Comparison of ENCODE assay signal across 23 cellular contexts in the genomic region with DNA sequence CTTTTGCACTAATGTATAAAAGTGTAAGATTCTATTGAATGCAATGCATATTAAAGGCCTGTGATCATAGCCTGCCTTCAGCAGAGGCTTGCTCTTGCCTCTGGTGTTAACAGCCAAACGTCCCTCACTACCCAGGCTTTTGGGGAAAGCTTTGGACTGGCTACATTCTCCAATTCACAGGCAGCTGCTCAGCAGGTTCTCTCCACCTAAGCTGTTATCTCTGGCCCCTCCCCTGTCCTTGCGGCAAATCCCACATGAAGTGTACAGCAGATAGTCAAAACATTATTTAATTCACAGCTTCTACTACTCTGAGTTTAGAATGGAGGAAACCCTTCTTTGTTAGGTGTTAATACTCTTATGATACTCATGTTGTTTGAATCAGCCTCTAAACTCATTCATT. TPM values are rescaled to one million over a fixed set of nuclear protein-coding genes. Genes with fewer than 3 reads are reported as not detected.
A peak's percentile ranks its signal among the peaks of the same experiment; 100 is the strongest.
DNase-seq lines count a peak whose midpoint lies in the region; ATAC-seq and TF ChIP-seq lines count a peak whose summit lies in the region.
"Had no signal": no experiment of that assay in that cellular context is flagged by ENCODE, and none has a peak within 500 bp of the region (broad histone marks: within the 10 kb centered on the region; RNA-seq: fewer than 3 reads in every experiment).

No MANE protein-coding gene starts in this region.

- peaks cover 0 to 29% (median 0%) of the 10 kb centered on the region in 4 donors for H3K27me3 ChIP-seq in esophagus muscularis mucosa
- H3K27me3 ChIP-seq in neutrophil, result no peaks in the 10 kb centered on the region
- H3K27me3 ChIP-seq: BE2C had no signal

- H3K36me3 Mint-ChIP-seq in natural killer cell treated with Interleukin-12 subunit alpha and Interleukin-12 subunit beta and Interleukin-15 and Interleukin-18, amount 100 ng/mL, for 72 hours, result no peaks in the 10 kb centered on the region
- H3K36me3 Mint-ChIP-seq in natural killer cell, result no peaks in the 10 kb centered on the region
- H3K36me3 Mint-ChIP-seq in stimulated activated memory B cell treated with anti-CD40 and anti-IgM and Interleukin-4, amounts not matched to agents 10 μg/mL and 1 μg/mL and 100 μg/mL, for 72 hours, result no peaks in the 10 kb centered on the region
- H3K36me3 Mint-ChIP-seq: CD8-positive, alpha-beta memory T cell had no signal

- WGBS in esophagus muscularis mucosa, result 75% methylated on average over 2 of the region's 2 CpGs

- no peaks in the 10 kb centered on the region for H3K9me3 Mint-ChIP-seq in natural killer cell treated with Interleukin-12 subunit alpha and Interleukin-12 subunit beta and Interleukin-15 and Interleukin-18, amount 100 ng/mL, for 72 hours
- H3K9me3 Mint-ChIP-seq in natural killer cell, result no peaks in the 10 kb centered on the region
- H3K9me3 Mint-ChIP-seq in stimulated activated memory B cell treated with anti-CD40 and anti-IgM and Interleukin-4, amounts not matched to agents 10 μg/mL and 1 μg/mL and 100 μg/mL, for 72 hours, result no peaks in the 10 kb centered on the region
- H3K9me3 Mint-ChIP-seq: CD4-positive, alpha-beta T cell; CD8-positive, alpha-beta memory T cell; HFFc6 had no signal

- peak overlapping the region; percentile 18 to 20 for H3K27ac Mint-ChIP-seq in natural killer cell treated with Interleukin-12 subunit alpha and Interleukin-12 subunit beta and Interleukin-15 and Interleukin-18, amount 100 ng/mL, for 72 hours
- no peak overlapping the region for H3K27ac Mint-ChIP-seq in natural killer cell
- H3K27ac Mint-ChIP-seq in stimulated activated memory B cell treated with anti-CD40 and anti-IgM and Interleukin-4, amounts not matched to agents 10 μg/mL and 1 μg/mL and 100 μg/mL, for 72 hours, result no peak overlapping the region
- H3K27ac Mint-ChIP-seq: CD4-positive, alpha-beta T cell; HFFc6 had no signal

- TF ChIP-seq POLR2A in esophagus muscularis mucosa (IDR thresholded peaks at IDR 0.05; ENCODE audit: low read depth), result no peak

- no peak overlapping the region for H3K4me3 Mint-ChIP-seq in natural killer cell treated with Interleukin-12 subunit alpha and Interleukin-12 subunit beta and Interleukin-15 and Interleukin-18, amount 100 ng/mL, for 72 hours
- H3K4me3 Mint-ChIP-seq in natural killer cell, result no peak overlapping the region
- no peak overlapping the region for H3K4me3 Mint-ChIP-seq in stimulated activated memory B cell treated with anti-CD40 and anti-IgM and Interleukin-4, amounts not matched to agents 10 μg/mL and 1 μg/mL and 100 μg/mL, for 72 hours
- H3K4me3 Mint-ChIP-seq: CD14-positive monocyte; CD4-positive, alpha-beta T cell; CD8-positive, alpha-beta memory T cell; HFFc6 had no signal

- H3K9me3 ChIP-seq in esophagus muscularis mucosa, result no peaks in the 10 kb centered on the region
- no peaks in the 10 kb centered on the region for H3K9me3 ChIP-seq in neutrophil
- H3K9me3 ChIP-seq: A549; BE2C; BLaER1 treated with 17β-estradiol and CSF1 and Interleukin-3, amounts not matched to agents 10 nM and 100 nM; HAP-1 had no signal

- H3K4me1 ChIP-seq in esophagus muscularis mucosa, result peaks cover 4 to 14% (median 8%) of the 10 kb centered on the region in 4 donors
- H3K4me1 ChIP-seq in neutrophil (ENCODE audit: control insufficient read depth in 1 of 2, insufficient read depth in 1 of 2, low read depth in 1 of 2, low read length in 1 of 2), result peaks cover 42 to 51% of the 10 kb centered on the region in 2 experiments
- H3K4me1 ChIP-seq: BE2C, HAP-1 had no signal

- no peak for TF ChIP-seq CTCF in natural killer cell (IDR thresholded peaks at IDR 0.05)
- TF ChIP-seq CTCF in esophagus muscularis mucosa (IDR thresholded peaks at IDR 0.05), result no peak
- no peak for TF ChIP-seq CTCF in neutrophil (IDR thresholded peaks at IDR 0.05)

- no peak for DNase-seq in natural killer cell treated with Interleukin-12 subunit alpha and Interleukin-12 subunit beta and Interleukin-15 and Interleukin-18, amount 100 ng/mL, for 72 hours (ENCODE audit: low spot score)
- DNase-seq in natural killer cell (no peak), esophagus muscularis mucosa (ENCODE audit: extremely low spot score) (peak; percentile 47)
- no peak for DNase-seq in stimulated activated naive CD4-positive, alpha-beta T cell treated with Interleukin-2 at 50 U/mL for 16 hours (lab: John Stamatoyannopoulos, UW)
- DNase-seq: 8988T; ACHN; AML-193; BE2C; CD4-positive, alpha-beta T cell; CD8-positive, alpha-beta memory T cell; DMS 273 treated with DMSO at 0.1 percent for 48 hours; DMS79 treated with DMSO at 0.1 percent for 48 hours; GF-D8; GOT3; HFFc6 had no signal

- intact Hi-C loops in natural killer cell (cut with micrococcal nuclease) (no loop called here), esophagus muscularis mucosa (cut with DNase I) (no loop called here)

- H3K4me3 ChIP-seq in esophagus muscularis mucosa (no peak overlapping the region), neutrophil (ENCODE audit: low read depth in 1 of 2, low read length in 1 of 2) (no peak overlapping the region)
- H3K4me3 ChIP-seq: A549; BLaER1 treated with 17β-estradiol and CSF1 and Interleukin-3, amounts not matched to agents 10 nM and 100 nM; HAP-1 had no signal

- TF ChIP-seq EP300 in esophagus muscularis mucosa (IDR thresholded peaks at IDR 0.05), result no peak

- H3K36me3 ChIP-seq in esophagus muscularis mucosa, result no peaks in the 10 kb centered on the region
- no peaks in the 10 kb centered on the region for H3K36me3 ChIP-seq in neutrophil
- H3K36me3 ChIP-seq: BE2C; BLaER1 treated with 17β-estradiol and CSF1 and Interleukin-3, amounts not matched to agents 10 nM and 100 nM; HAP-1 had no signal

- peaks cover 20 to 33% of the 10 kb centered on the region in 2 donors for H3K4me1 Mint-ChIP-seq in natural killer cell treated with Interleukin-12 subunit alpha and Interleukin-12 subunit beta and Interleukin-15 and Interleukin-18, amount 100 ng/mL, for 72 hours (ENCODE audit: low read depth in 2 of 2)
- peaks cover 24 to 30% of the 10 kb centered on the region in 2 donors for H3K4me1 Mint-ChIP-seq in natural killer cell
- H3K4me1 Mint-ChIP-seq in stimulated activated memory B cell treated with anti-CD40 and anti-IgM and Interleukin-4, amounts not matched to agents 10 μg/mL and 1 μg/mL and 100 μg/mL, for 72 hours, result peaks cover 19% of the 10 kb centered on the region

- no peak for ATAC-seq in natural killer cell treated with Interleukin-12 subunit alpha and Interleukin-12 subunit beta and Interleukin-15 and Interleukin-18, amount 100 ng/mL, for 72 hours
- ATAC-seq in natural killer cell (no peak), GM19035 (IDR thresholded peaks at IDR 0.05; ENCODE audit: unreplicated experiment) (no peak)
- no peak for ATAC-seq in stimulated activated memory B cell treated with anti-CD40 and anti-IgM and Interleukin-4, amounts not matched to agents 10 μg/mL and 1 μg/mL and 100 μg/mL, for 72 hours
- ATAC-seq: A549 had no signal

- no peak overlapping the region for H3K27ac ChIP-seq in esophagus muscularis mucosa (replicated peaks in 1 of 4)
- H3K27ac ChIP-seq in neutrophil, result peak overlapping the region; percentile 95
- H3K27ac ChIP-seq: A549; BLaER1 treated with 17β-estradiol and CSF1 and Interleukin-3, amounts not matched to agents 10 nM and 100 nM had no signal

- H3K27me3 Mint-ChIP-seq in natural killer cell treated with Interleukin-12 subunit alpha and Interleukin-12 subunit beta and Interleukin-15 and Interleukin-18, amount 100 ng/mL, for 72 hours, result peaks cover 0 to 4% of the 10 kb centered on the region in 2 donors
- H3K27me3 Mint-ChIP-seq in natural killer cell (ENCODE audit: low read depth in 2 of 2), result no peaks in the 10 kb centered on the region
- H3K27me3 Mint-ChIP-seq in stimulated activated memory B cell treated with anti-CD40 and anti-IgM and Interleukin-4, amounts not matched to agents 10 μg/mL and 1 μg/mL and 100 μg/mL, for 72 hours, result peaks cover 9% of the 10 kb centered on the region
- H3K27me3 Mint-ChIP-seq: CD4-positive, alpha-beta T cell had no signal

RNA-seq across cellular contexts. Expression of gene GADD45G, which starts 45.9 kb away (rescaled TPM):
- total RNA-seq in natural killer cell treated with Interleukin-12 subunit alpha and Interleukin-12 subunit beta and Interleukin-15 and Interleukin-18, amount 100 ng/mL, for 72 hours, result 10 to 100 TPM; 24.3 to 68.6 TPM
- 1 to 10 TPM; 2.6 to 3.2 (median 2.8) TPM for total RNA-seq in natural killer cell
- 100 to 1,000 TPM in 2 of 4 donors, 10 to 100 TPM in 2; 44.0 to 136 (median 103) TPM for total RNA-seq in esophagus muscularis mucosa
- total RNA-seq: G401 had no signal

Comparison
In these comparisons a context has a peak if more than half of its experiments do, and no peak if none do; other contexts are left out.
1. H3K27ac Mint-ChIP-seq: peak in natural killer cell treated with Interleukin-12 subunit alpha and Interleukin-12 subunit beta and Interleukin-15 and Interleukin-18, amount 100 ng/mL, for 72 hours (2 of 2); none in natural killer cell (0 of 2) and stimulated activated memory B cell treated with anti-CD40 and anti-IgM and Interleukin-4, amounts not matched to agents 10 μg/mL and 1 μg/mL and 100 μg/mL, for 72 hours (single experiment).
2. RNA of gene GADD45G, which starts 45.9 kb away (total RNA-seq): 44.0 to 136 TPM in esophagus muscularis mucosa and 24.3 to 68.6 TPM in natural killer cell treated with Interleukin-12 subunit alpha and Interleukin-12 subunit beta and Interleukin-15 and Interleukin-18, amount 100 ng/mL, for 72 hours; 2.6 to 3.2 TPM in natural killer cell; every median in the first group is over 4 times any median in the second.